1 cellular context compared by ENCODE assay signal in genomic region chr5:171849585-171850353, GRCh38.
TF ChIP-seq lines count a peak whose summit lies in the region.

No MANE protein-coding gene starts in this region.

TF ChIP-seq in GM23338, 12 proteins besides CTCF, POLR2A, EP300 and RAD21 (continued from another document):
- TF ChIP-seq REST (IDR thresholded peaks at IDR 0.05; ENCODE audit: unreplicated experiment) = no peak
- TF ChIP-seq ETS1 (IDR thresholded peaks at IDR 0.05) = no peak
- no peak for TF ChIP-seq JUNB (IDR thresholded peaks at IDR 0.05; ENCODE audit: unreplicated experiment)
- TF ChIP-seq EZH2 (IDR thresholded peaks at IDR 0.05; ENCODE audit: low read depth, unreplicated experiment) = no peak
- TF ChIP-seq STAT1 (IDR thresholded peaks at IDR 0.05; ENCODE audit: unreplicated experiment) = no peak
- TF ChIP-seq NANOG (IDR thresholded peaks at IDR 0.05; ENCODE audit: borderline replicate concordance) = no peak
- no peak for TF ChIP-seq CREB1 (CRISPR knock-in tag; IDR thresholded peaks at IDR 0.05; ENCODE audit: low read depth)
